Comparison of ENCODE assay signal across 8 cellular contexts in the genomic region with DNA sequence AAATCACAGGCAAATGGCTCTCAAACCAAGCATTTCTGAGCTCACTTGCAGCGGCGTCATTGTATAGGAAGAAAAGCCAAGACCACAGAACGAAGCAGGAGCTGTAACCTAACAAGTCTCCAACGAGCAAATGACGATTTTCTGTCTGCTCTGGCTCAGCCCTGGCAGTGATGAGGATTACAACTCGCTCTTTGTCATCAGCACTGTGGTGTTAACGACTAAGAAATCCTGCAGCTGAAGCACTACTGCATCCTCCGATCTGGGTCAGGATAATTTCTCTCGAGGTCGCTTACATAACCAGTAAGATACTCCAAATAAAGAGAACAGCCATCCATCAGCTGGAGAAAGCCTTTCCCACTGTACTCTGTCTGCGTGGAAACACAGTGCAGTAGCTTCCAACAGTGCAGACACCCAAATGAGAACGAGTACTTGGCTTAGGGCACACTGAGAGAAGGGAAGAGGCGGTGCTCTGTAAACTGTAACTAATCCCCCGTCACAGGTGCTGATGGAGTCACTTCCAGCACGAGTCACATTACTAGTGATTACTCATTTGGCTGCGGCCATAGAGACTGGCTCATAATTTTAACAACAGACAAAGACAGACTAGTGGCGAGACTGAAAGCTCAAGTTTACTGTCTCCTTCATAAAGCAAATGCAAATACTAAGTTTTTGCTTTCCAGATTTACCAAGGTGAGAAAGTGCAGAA.
A peak's percentile ranks its signal among the peaks of the same experiment; 100 is the strongest.
DNase-seq lines count a peak whose midpoint lies in the region; ATAC-seq and TF ChIP-seq lines count a peak whose summit lies in the region.

No MANE protein-coding gene starts in this region.

- H3K36me3 ChIP-seq in BE2C (no peaks in the 10 kb centered on the region), left lung (no peaks in the 10 kb centered on the region)

- H3K9me3 ChIP-seq in BE2C (no peaks in the 10 kb centered on the region), left lung (no peaks in the 10 kb centered on the region)

- H3K4me1 ChIP-seq in BE2C (no peaks in the 10 kb centered on the region), left lung (peaks cover 13 to 46% of the 10 kb centered on the region in 2 donors)

- no peaks in the 10 kb centered on the region for H3K9me3 Mint-ChIP-seq in dendritic cell treated with granulocyte-macrophage colony-stimulating factor and Interleukin-4, amounts not matched to agents 40 ng/mL and 50 ng/mL, for 4 days

- H3K27ac ChIP-seq in left lung: peak overlapping the region; percentile 97 to 99

- ATAC-seq in GM19043 (IDR thresholded peaks at IDR 0.05; ENCODE audit: low read depth, unreplicated experiment): peak; percentile 95
- peak; percentile 96 for ATAC-seq in HG03378 (IDR thresholded peaks at IDR 0.05; ENCODE audit: unreplicated experiment)
- ATAC-seq in left lung: peak; percentile 90

- H3K36me3 Mint-ChIP-seq in dendritic cell treated with granulocyte-macrophage colony-stimulating factor and Interleukin-4, amounts not matched to agents 40 ng/mL and 50 ng/mL, for 4 days (ENCODE audit: low read depth): peaks cover 8% of the 10 kb centered on the region

- H3K27me3 ChIP-seq in BE2C (no peaks in the 10 kb centered on the region), left lung (no peaks in the 10 kb centered on the region)

- peak overlapping the region; percentile 79 for H3K4me3 ChIP-seq in BE2C (ENCODE audit: low read depth, low read length)
- peak overlapping the region; percentile 38 to 50 for H3K4me3 ChIP-seq in left lung

- peak overlapping the region; percentile 96 for H3K27ac Mint-ChIP-seq in dendritic cell treated with granulocyte-macrophage colony-stimulating factor and Interleukin-4, amounts not matched to agents 40 ng/mL and 50 ng/mL, for 4 days

- intact Hi-C loops in dendritic cell treated with granulocyte-macrophage colony-stimulating factor and Interleukin-4, amounts not matched to agents 40 ng/mL and 50 ng/mL, for 4 days (cut with micrococcal nuclease): loop anchor here (5.0 to 10.0 kb wide), 5 partner anchors 52 to 454 kb away; a partner anchor contains a TSS
- intact Hi-C loops in left lung (cut with DNase I): no loop called here

- H3K4me1 Mint-ChIP-seq in dendritic cell treated with granulocyte-macrophage colony-stimulating factor and Interleukin-4, amounts not matched to agents 40 ng/mL and 50 ng/mL, for 4 days (ENCODE audit: low read depth): peaks cover 19% of the 10 kb centered on the region

- H3K4me3 Mint-ChIP-seq in dendritic cell treated with granulocyte-macrophage colony-stimulating factor and Interleukin-4, amounts not matched to agents 40 ng/mL and 50 ng/mL, for 4 days: peak overlapping the region; percentile 88

- peak; percentile 70 for DNase-seq in BE2C
- DNase-seq in NCI-H460 (ENCODE audit: extremely low read depth, low read depth): peak; percentile 95
- peak; percentile 81 for DNase-seq in activated CD4-positive, alpha-beta T cell treated with anti-CD3 and anti-CD28 coated beads for 48 hours
- peak in 1 of 2 donors; percentile 88 for DNase-seq in left lung
- DNase-seq in stimulated activated CD4-positive, alpha-beta T cell treated with anti-CD3 and anti-CD28 coated beads, Interleukin-4, amount 100 ng/mL, for 1 hour: peak; percentile 55

- H3K27me3 Mint-ChIP-seq in dendritic cell treated with granulocyte-macrophage colony-stimulating factor and Interleukin-4, amounts not matched to agents 40 ng/mL and 50 ng/mL, for 4 days: no peaks in the 10 kb centered on the region

- TF ChIP-seq CTCF in BE2C (IDR thresholded peaks at IDR 0.05; ENCODE audit: low read depth, low read length) (peak; percentile 24; the same call in 1 of the 2 replicates), left lung (IDR thresholded peaks at IDR 0.05) (peak; percentile 23 to 45)
